24 cellular contexts compared by ENCODE assay signal in genomic region chr4:10240691-10241090, GRCh38.
"Had no signal": no experiment of that assay in that cellular context is flagged by ENCODE, and none has a peak within 500 bp of the region (broad histone marks: within the 10 kb centered on the region; RNA-seq: fewer than 3 reads in every experiment).

No MANE protein-coding gene starts in this region.

- H3K4me1 Mint-ChIP-seq: neural crest cell; stimulated activated effector memory CD8-positive, alpha-beta T cell treated with anti-CD3 and anti-CD28 coated beads, Interleukin-12 subunit alpha, Interleukin-12 subunit beta, amount 100 ng/mL, for 72 hours had no signal

- H3K9me3 Mint-ChIP-seq: mesothelial cell of epicardium; natural killer cell treated with Interleukin-12 subunit alpha and Interleukin-12 subunit beta and Interleukin-15 and Interleukin-18, amount 100 ng/mL, for 72 hours; neural crest cell; stimulated activated effector memory CD8-positive, alpha-beta T cell treated with anti-CD3 and anti-CD28 coated beads, Interleukin-12 subunit alpha, Interleukin-12 subunit beta, amount 100 ng/mL, for 72 hours; stimulated activated naive CD8-positive, alpha-beta T cell treated with anti-CD3 and anti-CD28 coated beads, Interleukin-15, Interleukin-2, amounts not matched to agents 100 ng/mL and 50 ng/mL, for 24 hours; type B pancreatic cell had no signal

- ATAC-seq: naive thymus-derived CD4-positive, alpha-beta T cell; natural killer cell treated with Interleukin-12 subunit alpha and Interleukin-12 subunit beta and Interleukin-15 and Interleukin-18, amount 100 ng/mL, for 72 hours; pancreas; sciatic nerve; stimulated activated effector memory CD8-positive, alpha-beta T cell treated with anti-CD3 and anti-CD28 coated beads, Interleukin-12 subunit alpha, Interleukin-12 subunit beta, amount 100 ng/mL, for 72 hours had no signal

- H2AFZ ChIP-seq: hepatocyte had no signal

- H3K79me2 ChIP-seq: hepatocyte had no signal

- H3K9me3 ChIP-seq: heart right ventricle, left ventricle myocardium inferior, pancreas, right atrium auricular region, spleen, suprapubic skin, thoracic aorta, tibial artery, uterus had no signal

- H3K27ac ChIP-seq: heart right ventricle, hepatocyte, left ventricle myocardium inferior, pancreas, right atrium auricular region, spleen, suprapubic skin, thoracic aorta, tibial artery, uterus had no signal

- H3K4me3 ChIP-seq: heart right ventricle, hepatocyte, left ventricle myocardium inferior, lung, pancreas, right atrium auricular region, spleen, suprapubic skin, thoracic aorta, tibial artery, uterus had no signal

- H3K27me3 Mint-ChIP-seq: stimulated activated naive CD8-positive, alpha-beta T cell treated with anti-CD3 and anti-CD28 coated beads, Interleukin-15, Interleukin-2, amounts not matched to agents 100 ng/mL and 50 ng/mL, for 24 hours had no signal

- H3K36me3 Mint-ChIP-seq: mesothelial cell of epicardium; naive thymus-derived CD4-positive, alpha-beta T cell; natural killer cell treated with Interleukin-12 subunit alpha and Interleukin-12 subunit beta and Interleukin-15 and Interleukin-18, amount 100 ng/mL, for 72 hours; stimulated activated effector memory CD8-positive, alpha-beta T cell treated with anti-CD3 and anti-CD28 coated beads, Interleukin-12 subunit alpha, Interleukin-12 subunit beta, amount 100 ng/mL, for 72 hours; type B pancreatic cell had no signal

- H3K27me3 ChIP-seq: hepatocyte, right atrium auricular region, spleen, suprapubic skin, tibial artery, uterus had no signal

- H3K4me1 ChIP-seq: left ventricle myocardium inferior, pancreas, spleen, suprapubic skin, tibial artery, uterus had no signal

- H3K4me2 ChIP-seq: hepatocyte had no signal

- H3K4me3 Mint-ChIP-seq: mesothelial cell of epicardium; naive thymus-derived CD4-positive, alpha-beta T cell; natural killer cell treated with Interleukin-12 subunit alpha and Interleukin-12 subunit beta and Interleukin-15 and Interleukin-18, amount 100 ng/mL, for 72 hours; neural crest cell; stimulated activated effector memory CD8-positive, alpha-beta T cell treated with anti-CD3 and anti-CD28 coated beads, Interleukin-12 subunit alpha, Interleukin-12 subunit beta, amount 100 ng/mL, for 72 hours; stimulated activated naive CD8-positive, alpha-beta T cell treated with anti-CD3 and anti-CD28 coated beads, Interleukin-15, Interleukin-2, amounts not matched to agents 100 ng/mL and 50 ng/mL, for 24 hours; type B pancreatic cell had no signal

- H3K27ac Mint-ChIP-seq: naive thymus-derived CD4-positive, alpha-beta T cell; natural killer cell treated with Interleukin-12 subunit alpha and Interleukin-12 subunit beta and Interleukin-15 and Interleukin-18, amount 100 ng/mL, for 72 hours; stimulated activated effector memory CD8-positive, alpha-beta T cell treated with anti-CD3 and anti-CD28 coated beads, Interleukin-12 subunit alpha, Interleukin-12 subunit beta, amount 100 ng/mL, for 72 hours; stimulated activated naive CD8-positive, alpha-beta T cell treated with anti-CD3 and anti-CD28 coated beads, Interleukin-15, Interleukin-2, amounts not matched to agents 100 ng/mL and 50 ng/mL, for 24 hours; type B pancreatic cell had no signal

- H3K36me3 ChIP-seq: heart right ventricle, left ventricle myocardium inferior, pancreas, right atrium auricular region, spleen, suprapubic skin, thoracic aorta, tibial artery, uterus had no signal

- DNase-seq: heart right ventricle; islet precursor cell; left ventricle myocardium inferior; mesendoderm; naive thymus-derived CD4-positive, alpha-beta T cell; pancreas; small intestine; spleen; stimulated activated CD4-positive, alpha-beta T cell treated with anti-CD3 and anti-CD28 coated beads, Interleukin-4, amount 100 ng/mL, for 24 hours; stimulated activated naive CD4-positive, alpha-beta T cell; tibial artery; uterus had no signal

- FAIRE-seq: pancreas, small intestine had no signal
